29 cellular contexts compared by ENCODE assay signal in the genomic region with DNA sequence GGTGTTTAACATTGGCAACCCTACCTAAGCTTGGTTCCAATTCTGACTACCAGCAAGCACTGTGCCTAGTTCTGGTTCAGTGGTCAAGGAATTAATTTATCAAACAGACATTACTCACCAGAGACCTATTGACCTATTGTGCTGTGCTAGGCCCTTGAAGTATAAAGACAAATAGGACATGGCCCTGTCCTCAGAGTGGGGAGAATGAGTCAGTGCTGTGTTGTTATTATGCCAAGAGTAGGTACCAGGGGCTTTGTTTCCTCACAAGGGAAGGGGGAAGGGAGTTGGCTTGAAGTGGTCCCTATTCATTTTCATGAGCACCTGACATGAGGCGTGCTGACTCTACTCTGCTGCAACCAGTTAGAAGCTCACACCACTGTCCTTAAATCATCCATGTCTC.
DNase-seq lines count a peak whose midpoint lies in the region; TF ChIP-seq lines count a peak whose summit lies in the region.
"Had no signal": no experiment of that assay in that cellular context is flagged by ENCODE, and none has a peak within 500 bp of the region (broad histone marks: within the 10 kb centered on the region; RNA-seq: fewer than 3 reads in every experiment).

No MANE protein-coding gene starts in this region.

- TF ChIP-seq CTCF in retinal pigment epithelial cell (conservative IDR thresholded peaks at IDR 0.05; ENCODE audit: low read depth, low read length) (no peak), WERI-Rb-1 (IDR thresholded peaks at IDR 0.05; ENCODE audit: low read depth, low read length) (no peak), mesothelial cell of epicardium (IDR thresholded peaks at IDR 0.05; ENCODE audit: unreplicated experiment) (no peak)

- H3K4me3 Mint-ChIP-seq in mesothelial cell of epicardium: no peak overlapping the region
- H3K4me3 Mint-ChIP-seq: neural crest cell had no signal

- H3K4me1 Mint-ChIP-seq in mesothelial cell of epicardium: peaks cover 12% of the 10 kb centered on the region

- no peaks in the 10 kb centered on the region for H3K36me3 ChIP-seq in WERI-Rb-1
- H3K36me3 ChIP-seq: ovary, SJCRH30, suprapubic skin had no signal

- H3K4me3 ChIP-seq in retinal pigment epithelial cell (ENCODE audit: low read length) (no peak overlapping the region), WERI-Rb-1 (ENCODE audit: low read depth, low read length) (no peak overlapping the region)
- H3K4me3 ChIP-seq: coronary artery, GM12878, ovary, SJCRH30, suprapubic skin had no signal

- no peaks in the 10 kb centered on the region for H3K9me3 ChIP-seq in WERI-Rb-1 (ENCODE audit: severe bottlenecking)
- H3K9me3 ChIP-seq: ovary, SJCRH30 had no signal

- no peaks in the 10 kb centered on the region for H3K36me3 Mint-ChIP-seq in mesothelial cell of epicardium
- H3K36me3 Mint-ChIP-seq: activated naive CD4-positive, alpha-beta T cell treated with anti-CD3 and anti-CD28 coated beads, Interleukin-2, amount 50 U/mL, for 72 hours had no signal

- no peaks in the 10 kb centered on the region for H3K27me3 ChIP-seq in WERI-Rb-1 (ENCODE audit: insufficient read depth, low read depth, severe bottlenecking)
- H3K27me3 ChIP-seq: ovary, suprapubic skin had no signal

- H3K9me3 Mint-ChIP-seq in mesothelial cell of epicardium: peaks cover 12% of the 10 kb centered on the region

- H3K27ac ChIP-seq in WERI-Rb-1: no peak overlapping the region
- H3K27ac ChIP-seq: 22Rv1, coronary artery, ovary, SJCRH30, suprapubic skin had no signal

- no peaks in the 10 kb centered on the region for H3K27me3 Mint-ChIP-seq in mesothelial cell of epicardium (ENCODE audit: low read depth)

- peak; percentile 19 for DNase-seq in DMS153 (lab: John Stamatoyannopoulos, UW)
- DNase-seq in DMS153 treated with DMSO at 0.1 percent for 48 hours (lab: John Stamatoyannopoulos, UW; ENCODE audit: unreplicated experiment): no peak
- DNase-seq in amniotic epithelial cell (ENCODE audit: low read depth): peak; percentile 65
- peak; percentile 37 for DNase-seq in glomerular endothelial cell (ENCODE audit: extremely low read depth, low read depth, low spot score)
- DNase-seq in retinal pigment epithelial cell (ENCODE audit: low read depth): peak; percentile 29
- no peak for DNase-seq in WERI-Rb-1
- no peak for DNase-seq in mesothelial cell of epicardium (ENCODE audit: low spot score in 2 of 2, unreplicated experiment in 2 of 2)
- no peak for DNase-seq in NCI-H2081 (lab: John Stamatoyannopoulos, UW)
- DNase-seq: activated CD4-positive, alpha-beta T cell treated with anti-CD3 and anti-CD28 coated beads for 48 hours; effector memory CD4-positive, alpha-beta T cell; erythroblast; foreskin fibroblast; KG1; NCI-H2029; NCI-H2227 treated with DMSO at 0.1 percent for 48 hours; NCI-H748 treated with DMSO at 0.1 percent for 48 hours; ovary; retina; RPMI8226; SJCRH30; small intestine; stimulated activated naive CD4-positive, alpha-beta T cell treated with Interleukin-2 at 50 U/mL for 16 hours; SW 1271 had no signal

- no peak overlapping the region for H3K27ac Mint-ChIP-seq in mesothelial cell of epicardium
- H3K27ac Mint-ChIP-seq: activated naive CD4-positive, alpha-beta T cell treated with anti-CD3 and anti-CD28 coated beads, Interleukin-2, amount 50 U/mL, for 72 hours had no signal

Comparison
In these comparisons a context has a peak if more than half of its experiments do, and no peak if none do; other contexts are left out.
1. DNase-seq: peak in DMS153 (single experiment), amniotic epithelial cell (single experiment), glomerular endothelial cell (single experiment) and retinal pigment epithelial cell (single experiment); none in DMS153 treated with DMSO at 0.1 percent for 48 hours (single experiment), WERI-Rb-1 (single experiment), mesothelial cell of epicardium (0 of 2) and NCI-H2081 (0 of 2).